In the genomic region with DNA sequence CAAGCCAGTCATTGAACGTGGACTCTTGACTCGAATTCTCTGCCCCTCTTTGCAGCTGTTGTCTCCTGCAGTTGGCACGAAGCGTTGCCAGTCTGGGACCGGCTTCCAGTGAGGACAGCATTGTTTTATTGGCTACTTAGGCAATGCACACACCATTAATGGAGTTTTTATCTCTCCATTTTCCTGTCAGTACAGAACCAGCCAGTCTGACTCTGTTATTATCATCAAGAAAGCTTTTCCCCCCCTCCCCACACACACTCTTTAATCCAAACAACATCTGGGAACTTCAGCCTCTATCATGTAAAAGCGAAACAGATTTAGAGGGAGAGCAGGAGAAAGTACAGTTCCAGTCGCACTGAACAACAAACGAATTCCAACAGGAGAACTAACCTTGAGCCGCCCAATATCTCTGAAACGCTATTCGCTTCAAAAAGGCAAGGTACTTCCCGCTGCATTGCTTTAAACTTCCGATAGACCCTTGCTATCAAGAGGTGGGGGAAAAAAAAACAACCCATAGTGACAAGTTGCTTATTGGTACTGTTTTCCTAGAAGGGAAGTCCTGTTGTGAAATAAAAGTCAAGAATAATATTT, we compare ENCODE assay signal across 8 cellular contexts. TPM values are rescaled to one million over a fixed set of nuclear protein-coding genes. Genes with fewer than 3 reads are reported as not detected.
A peak's percentile ranks its signal among the peaks of the same experiment; 100 is the strongest.
DNase-seq lines count a peak whose midpoint lies in the region; ATAC-seq, FAIRE-seq and TF ChIP-seq lines count a peak whose summit lies in the region.

No MANE protein-coding gene starts in this region.

- H3K27me3 ChIP-seq in stomach: no peaks in the 10 kb centered on the region

- peak overlapping the region; percentile 19 for H3K4me3 Mint-ChIP-seq in activated naive CD4-positive, alpha-beta T cell treated with anti-CD3 and anti-CD28 coated beads, Interleukin-2, amount 50 U/mL, for 24 hours
- peak overlapping the region; percentile 38 for H3K4me3 Mint-ChIP-seq in activated T-helper 2 cell treated with anti-CD3 and anti-CD28 coated beads, Interferon-gamma antibody, Interleukin-2, Interleukin-4, amounts not matched to agents 10 μg/mL and 5 μg/mL and 100 μg/mL, durations not matched to agents 14 hours and 24 hours and 36 hours (ENCODE audit: low read depth)

- peak overlapping the region; percentile 89 for H3K27ac Mint-ChIP-seq in activated naive CD4-positive, alpha-beta T cell treated with anti-CD3 and anti-CD28 coated beads, Interleukin-2, amount 50 U/mL, for 24 hours
- peak overlapping the region; percentile 68 for H3K27ac Mint-ChIP-seq in activated T-helper 2 cell treated with anti-CD3 and anti-CD28 coated beads, Interferon-gamma antibody, Interleukin-2, Interleukin-4, amounts not matched to agents 10 μg/mL and 5 μg/mL and 100 μg/mL, durations not matched to agents 14 hours and 24 hours and 36 hours

- H3K9me3 ChIP-seq in iPS-18c (ENCODE audit: control insufficient read depth, insufficient read depth, low read length): no peaks in the 10 kb centered on the region
- no peaks in the 10 kb centered on the region for H3K9me3 ChIP-seq in stomach

- no peaks in the 10 kb centered on the region for H3K9me3 Mint-ChIP-seq in activated naive CD4-positive, alpha-beta T cell treated with anti-CD3 and anti-CD28 coated beads, Interleukin-2, amount 50 U/mL, for 24 hours
- no peaks in the 10 kb centered on the region for H3K9me3 Mint-ChIP-seq in activated T-helper 2 cell treated with anti-CD3 and anti-CD28 coated beads, Interferon-gamma antibody, Interleukin-2, Interleukin-4, amounts not matched to agents 10 μg/mL and 5 μg/mL and 100 μg/mL, durations not matched to agents 14 hours and 24 hours and 36 hours

- TF ChIP-seq POLR2A in stomach (IDR thresholded peaks at IDR 0.05): no peak

- H3K4me3 ChIP-seq in iPS-18c (ENCODE audit: insufficient read depth, low read depth, low read length) (0 out of 2 replicates have a peak overlapping the region, but pooled peaks have one; percentile 2), stomach (peak overlapping the region; percentile 24 to 36 (median 26))

- H3K27ac ChIP-seq in stomach: peak overlapping the region; percentile 66 to 83 (median 74)

- DNase-seq in activated naive CD4-positive, alpha-beta T cell (lab: John Stamatoyannopoulos, UW): no peak
- no peak for DNase-seq in activated T-helper 2 cell treated with anti-CD3 and anti-CD28 coated beads, Interferon-gamma antibody, Interleukin-2, Interleukin-4, amounts not matched to agents 10 μg/mL and 5 μg/mL and 100 μg/mL, durations not matched to agents 14 hours and 24 hours and 36 hours (ENCODE audit: low spot score)
- DNase-seq in stomach (no peak), urothelium cell line (ENCODE audit: low spot score) (no peak), GM19240 (ENCODE audit: insufficient read length, low spot score) (no peak)

- H3K36me3 Mint-ChIP-seq in activated naive CD4-positive, alpha-beta T cell treated with anti-CD3 and anti-CD28 coated beads, Interleukin-2, amount 50 U/mL, for 24 hours: no peaks in the 10 kb centered on the region
- peaks cover 32% of the 10 kb centered on the region for H3K36me3 Mint-ChIP-seq in activated T-helper 2 cell treated with anti-CD3 and anti-CD28 coated beads, Interferon-gamma antibody, Interleukin-2, Interleukin-4, amounts not matched to agents 10 μg/mL and 5 μg/mL and 100 μg/mL, durations not matched to agents 14 hours and 24 hours and 36 hours (ENCODE audit: low read depth)

- TF ChIP-seq EP300 in stomach (IDR thresholded peaks at IDR 0.05): no peak

- peaks cover 48% of the 10 kb centered on the region for H3K4me1 Mint-ChIP-seq in activated naive CD4-positive, alpha-beta T cell treated with anti-CD3 and anti-CD28 coated beads, Interleukin-2, amount 50 U/mL, for 24 hours
- peaks cover 39% of the 10 kb centered on the region for H3K4me1 Mint-ChIP-seq in activated T-helper 2 cell treated with anti-CD3 and anti-CD28 coated beads, Interferon-gamma antibody, Interleukin-2, Interleukin-4, amounts not matched to agents 10 μg/mL and 5 μg/mL and 100 μg/mL, durations not matched to agents 14 hours and 24 hours and 36 hours (ENCODE audit: low read depth)

- H3K27me3 Mint-ChIP-seq in activated naive CD4-positive, alpha-beta T cell treated with anti-CD3 and anti-CD28 coated beads, Interleukin-2, amount 50 U/mL, for 24 hours: no peaks in the 10 kb centered on the region
- no peaks in the 10 kb centered on the region for H3K27me3 Mint-ChIP-seq in activated T-helper 2 cell treated with anti-CD3 and anti-CD28 coated beads, Interferon-gamma antibody, Interleukin-2, Interleukin-4, amounts not matched to agents 10 μg/mL and 5 μg/mL and 100 μg/mL, durations not matched to agents 14 hours and 24 hours and 36 hours (ENCODE audit: low read depth)

- no peak for ATAC-seq in HG03460 (IDR thresholded peaks at IDR 0.05; ENCODE audit: unreplicated experiment)

- FAIRE-seq in urothelium cell line (lab: Jason Lieb, UNC): no peak

- WGBS in stomach, 5 donors: 12 to 29% (median 16%) methylated on average over 13 of the region's 13 CpGs

- no peaks in the 10 kb centered on the region for H3K36me3 ChIP-seq in stomach

- peaks cover 45 to 71% (median 57%) of the 10 kb centered on the region in 4 donors for H3K4me1 ChIP-seq in stomach

- intact Hi-C loops in activated T-helper 2 cell treated with anti-CD3 and anti-CD28 coated beads, Interferon-gamma antibody, Interleukin-2, Interleukin-4, amounts not matched to agents 10 μg/mL and 5 μg/mL and 100 μg/mL, durations not matched to agents 14 hours and 24 hours and 36 hours (cut with micrococcal nuclease): loop anchor here (5.0 kb wide), 2 partner anchors 39 to 56 kb away; partner anchors contain the start of gene ACVR1
- intact Hi-C loops in stomach (cut with DNase I; ENCODE audit: low total_unique reads): no loop called here

- TF ChIP-seq CTCF in stomach (IDR thresholded peaks at IDR 0.05): no peak

RNA-seq across cellular contexts. Expression of gene ACVR1, which starts 38.2 kb away (rescaled TPM):
- total RNA-seq in activated T-helper 2 cell treated with anti-CD3 and anti-CD28 coated beads, Interferon-gamma antibody, Interleukin-2, Interleukin-4, amounts not matched to agents 10 μg/mL and 5 μg/mL and 100 μg/mL, durations not matched to agents 14 hours and 24 hours and 36 hours: 26.7 and 27.1 TPM in 2 replicates
- total RNA-seq in stomach: 10 to 100 TPM in 3 of 5 donors, 1 to 10 TPM in 2; 2.3 to 32.1 (median 18.4) TPM
- polyA plus RNA-seq in stomach: 1 to 10 TPM; 3.7 to 5.6 (median 5.5) TPM
